28 cellular contexts compared by ENCODE assay signal in the genomic region with DNA sequence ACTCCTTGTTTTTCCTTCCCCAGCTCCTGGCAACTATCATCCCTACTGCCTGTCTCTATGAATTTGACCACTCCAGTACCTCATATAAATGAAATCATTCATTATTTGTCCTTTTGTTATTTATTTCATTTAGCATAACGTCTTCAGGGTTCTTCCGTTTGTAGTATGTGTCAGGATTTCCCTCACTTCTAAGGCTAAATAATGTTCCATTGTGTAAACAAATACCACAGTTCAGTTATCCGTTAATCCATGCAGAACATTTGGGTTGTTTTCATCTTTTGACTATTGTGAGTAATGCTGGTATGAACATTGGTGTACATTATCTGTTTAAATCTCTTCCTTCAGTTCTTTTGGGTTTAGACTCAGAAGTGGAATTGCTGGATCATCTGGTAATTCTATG. TPM values are rescaled to one million over a fixed set of nuclear protein-coding genes. Genes with fewer than 3 reads are reported as not detected.
DNase-seq lines count a peak whose midpoint lies in the region; ATAC-seq lines count a peak whose summit lies in the region.
"Had no signal": no experiment of that assay in that cellular context is flagged by ENCODE, and none has a peak within 500 bp of the region (broad histone marks: within the 10 kb centered on the region; RNA-seq: fewer than 3 reads in every experiment).

No MANE protein-coding gene starts in this region.

- in situ Hi-C loops in SK-MEL-5 (cut with HindIII; ENCODE audit: low pct_unique_long_range_greater_than_20kb, low sequenced_read_pairs) = no loop called here

- ATAC-seq in GM18861 (IDR thresholded peaks at IDR 0.05; ENCODE audit: unreplicated experiment) = peak; percentile 90
- peak; percentile 66 for ATAC-seq in GM21825 (IDR thresholded peaks at IDR 0.05; ENCODE audit: unreplicated experiment)
- ATAC-seq: effector memory CD8-positive, alpha-beta T cell; gastrocnemius medialis; lower lobe of right lung; mucosa of descending colon had no signal

- DNase-seq in SK-MEL-5 (ENCODE audit: low read depth, low spot score) = peak; percentile 97
- peak; percentile 54 for DNase-seq in left kidney (ENCODE audit: low read depth, low spot score)
- no peak for DNase-seq in activated effector memory CD4-positive, alpha-beta T cell treated with anti-CD3 and anti-CD28 coated beads, Interleukin-2, amount 50 U/mL, for 16 hours
- DNase-seq in A172 (ENCODE audit: low spot score) = no peak
- DNase-seq in D341Med (ENCODE audit: low spot score) = no peak
- no peak for DNase-seq in NCI-H2081 treated with DMSO at 0.1 percent for 48 hours (lab: John Stamatoyannopoulos, UW)
- DNase-seq: activated CD4-positive, alpha-beta T cell treated with anti-CD3 and anti-CD28 coated beads, Interleukin-2, amount 50 U/mL, for 1 hour; activated naive CD4-positive, alpha-beta T cell treated with anti-CD3 and anti-CD28 coated beads, Interleukin-2, amount 10 ng/mL, durations not matched to agents 7 days and 5 days; amygdala; C1 segment of cervical spinal cord; effector memory CD8-positive, alpha-beta T cell; gastrocnemius medialis; HFFc6; lower lobe of right lung; mucosa of descending colon; NCI-H1417; NCI-H2081; NCI-H446; OCI-M1; Right ventricle myocardium superior; sigmoid colon; WERI-Rb-1 had no signal

RNA-seq across cellular contexts. Expression of gene DYNC2LI1, which starts 18.8 kb away (rescaled TPM):
- 61.7 and 75.9 TPM in 2 replicates for total RNA-seq in SK-MEL-5 (2014; rRNA removed; shearing (Covaris generic))
- polyA plus RNA-seq in SK-MEL-5 (2015; cell fraction: cytosol; rRNA removed) = 31.1 and 39.6 TPM in 2 replicates
- polyA plus RNA-seq in SK-MEL-5 (2015; cell fraction: nucleus; rRNA removed) = 68.5 and 72.8 TPM in 2 replicates
- 35.4 and 39.4 TPM in 2 replicates for total RNA-seq in A172 (2014; rRNA removed; shearing (Covaris generic))

RNA-seq across cellular contexts. Expression of gene ABCG5, which starts 46.0 kb away (rescaled TPM):
- 0.08 and 0.11 TPM in 2 replicates for total RNA-seq in SK-MEL-5 (2014; rRNA removed; shearing (Covaris generic))
- polyA plus RNA-seq in SK-MEL-5 (2015; cell fraction: cytosol; rRNA removed) = 0.12 TPM in 1 of 2 replicates, not detected in the other
- polyA plus RNA-seq in SK-MEL-5 (2015; cell fraction: nucleus; rRNA removed) = not detected in 2 replicates
- not detected in 2 replicates for total RNA-seq in A172 (2014; rRNA removed; shearing (Covaris generic))
- total RNA-seq: breast epithelium, esophagus muscularis mucosa, gastrocnemius medialis, HFFc6, lower lobe of right lung, Right ventricle myocardium superior, sigmoid colon, vagina had no signal
- polyA plus RNA-seq: IgD-negative memory B cell had no signal

RNA-seq across cellular contexts. Expression of gene ABCG8, which starts 46.1 kb away (rescaled TPM):
- total RNA-seq in SK-MEL-5 (2014; rRNA removed; shearing (Covaris generic)) = not detected in 2 replicates
- not detected in 2 replicates for polyA plus RNA-seq in SK-MEL-5 (2015; cell fraction: cytosol; rRNA removed)
- polyA plus RNA-seq in SK-MEL-5 (2015; cell fraction: nucleus; rRNA removed) = 0.02 TPM in 1 of 2 replicates, not detected in the other
- not detected in 2 replicates for total RNA-seq in A172 (2014; rRNA removed; shearing (Covaris generic))
- total RNA-seq: esophagus muscularis mucosa, HFFc6, lower lobe of right lung, sigmoid colon, vagina had no signal
- polyA plus RNA-seq: IgD-negative memory B cell had no signal

Comparison
In these comparisons a context has a peak if more than half of its experiments do, and no peak if none do; other contexts are left out.
1. DNase-seq: peak in SK-MEL-5 (single experiment) and left kidney (single experiment); none in activated effector memory CD4-positive, alpha-beta T cell treated with anti-CD3 and anti-CD28 coated beads, Interleukin-2, amount 50 U/mL, for 16 hours (single experiment), A172 (single experiment), D341Med (single experiment) and NCI-H2081 treated with DMSO at 0.1 percent for 48 hours (single experiment).